Comparison of ENCODE assay signal across 1 cellular context in the genomic region with DNA sequence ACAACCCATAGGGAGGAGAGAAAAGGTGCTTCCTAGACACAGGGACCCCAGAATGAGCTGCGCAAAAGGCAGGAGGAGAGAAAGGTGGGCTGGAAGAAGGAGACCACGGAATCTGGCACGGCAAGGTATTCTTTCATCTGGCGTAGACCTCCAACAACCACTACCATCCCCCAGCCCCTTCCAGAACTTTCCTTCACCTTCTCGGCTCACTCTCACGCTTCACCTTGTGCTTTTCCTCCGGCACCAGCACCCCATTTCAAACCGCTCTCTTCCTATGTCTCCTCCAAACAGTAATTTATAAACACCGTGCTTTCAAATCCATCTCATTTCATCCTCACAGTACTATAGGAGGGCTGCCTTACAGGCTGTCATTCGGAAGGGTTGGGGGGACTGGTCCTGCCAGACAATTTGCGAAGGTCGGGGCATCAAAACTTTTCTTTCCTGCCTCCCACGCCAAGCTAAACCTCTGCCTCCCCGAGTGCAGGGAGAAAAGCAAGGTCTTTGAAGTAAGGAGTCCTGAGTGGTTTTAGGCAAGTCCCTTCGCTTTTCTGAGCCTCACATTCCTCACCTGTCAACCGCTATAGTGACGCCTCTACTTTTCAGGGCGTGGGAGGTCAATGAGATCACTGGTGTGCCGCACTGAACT.
TF ChIP-seq lines count a peak whose summit lies in the region.

No MANE protein-coding gene starts in this region.

TF ChIP-seq in IMR-90, 13 proteins besides CTCF, POLR2A, EP300 and RAD21 (continued from another document):
- TF ChIP-seq, protein P1, sequence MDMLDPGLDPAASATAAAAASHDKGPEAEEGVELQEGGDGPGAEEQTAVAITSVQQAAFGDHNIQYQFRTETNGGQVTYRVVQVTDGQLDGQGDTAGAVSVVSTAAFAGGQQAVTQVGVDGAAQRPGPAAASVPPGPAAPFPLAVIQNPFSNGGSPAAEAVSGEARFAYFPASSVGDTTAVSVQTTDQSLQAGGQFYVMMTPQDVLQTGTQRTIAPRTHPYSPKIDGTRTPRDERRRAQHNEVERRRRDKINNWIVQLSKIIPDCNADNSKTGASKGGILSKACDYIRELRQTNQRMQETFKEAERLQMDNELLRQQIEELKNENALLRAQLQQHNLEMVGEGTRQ (IDR thresholded peaks at IDR 0.05; ENCODE audit: low read depth, low read length) = no peak
- no peak for TF ChIP-seq MAZ (IDR thresholded peaks at IDR 0.05; ENCODE audit: borderline replicate concordance, low read depth, low read length)
- TF ChIP-seq RCOR1 (IDR thresholded peaks at IDR 0.05; ENCODE audit: insufficient replicate concordance, low read length) = no peak
- TF ChIP-seq, protein P2, sequence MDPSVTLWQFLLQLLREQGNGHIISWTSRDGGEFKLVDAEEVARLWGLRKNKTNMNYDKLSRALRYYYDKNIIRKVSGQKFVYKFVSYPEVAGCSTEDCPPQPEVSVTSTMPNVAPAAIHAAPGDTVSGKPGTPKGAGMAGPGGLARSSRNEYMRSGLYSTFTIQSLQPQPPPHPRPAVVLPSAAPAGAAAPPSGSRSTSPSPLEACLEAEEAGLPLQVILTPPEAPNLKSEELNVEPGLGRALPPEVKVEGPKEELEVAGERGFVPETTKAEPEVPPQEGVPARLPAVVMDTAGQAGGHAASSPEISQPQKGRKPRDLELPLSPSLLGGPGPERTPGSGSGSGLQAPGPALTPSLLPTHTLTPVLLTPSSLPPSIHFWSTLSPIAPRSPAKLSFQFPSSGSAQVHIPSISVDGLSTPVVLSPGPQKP (IDR thresholded peaks at IDR 0.05; ENCODE audit: borderline replicate concordance, low read depth, low read length) = no peak
TF ChIP-seq in IMR-90: peak in this region for 0.
